In genomic region chr3:15427182-15427880, GRCh38 we compare ENCODE assay signal across 8 cellular contexts. TPM values are rescaled to one million over a fixed set of nuclear protein-coding genes. Genes with fewer than 3 reads are reported as not detected.
DNase-seq lines count a peak whose midpoint lies in the region; ATAC-seq and TF ChIP-seq lines count a peak whose summit lies in the region.

TSS of gene EAF1 (plus strand) at chr3:15427598. CDS start at chr3:15427780, 182 bp downstream.
TSS of gene METTL6 (minus strand) at chr3:15427544. CDS start at chr3:15426511, 1,033 bp downstream.

- no peaks in the 10 kb centered on the region for H3K27me3 Mint-ChIP-seq in HFFc6 (ENCODE audit: insufficient read depth)
- no peaks in the 10 kb centered on the region for H3K27me3 Mint-ChIP-seq in activated naive CD8-positive, alpha-beta T cell treated with anti-CD3 and anti-CD28 coated beads, Interleukin-2, amount 50 U/mL, for 24 hours

- H3K4me3 ChIP-seq in heart left ventricle (peak within 1 kb of the TSS; percentile 78 to 98 (median 92)), upper lobe of left lung (peak within 1 kb of the TSS; percentile 54 to 86 (median 71))

- peaks cover 32% of the 10 kb centered on the region for H3K36me3 Mint-ChIP-seq in HFFc6 (ENCODE audit: low read depth)
- peaks cover 34% of the 10 kb centered on the region for H3K36me3 Mint-ChIP-seq in activated naive CD8-positive, alpha-beta T cell treated with anti-CD3 and anti-CD28 coated beads, Interleukin-2, amount 50 U/mL, for 24 hours (ENCODE audit: low read depth)

- peak within 1 kb of the TSS; percentile 98 for H3K4me3 Mint-ChIP-seq in HFFc6
- peak within 1 kb of the TSS; percentile 88 for H3K4me3 Mint-ChIP-seq in activated naive CD8-positive, alpha-beta T cell treated with anti-CD3 and anti-CD28 coated beads, Interleukin-2, amount 50 U/mL, for 24 hours

- DNase-seq in GM10266 (ENCODE audit: extremely low spot score) = peak; percentile 80
- DNase-seq in HFFc6 = peak; percentile 68
- DNase-seq in NCI-H1048 (lab: John Stamatoyannopoulos, UW) = peak; percentile 45
- DNase-seq in SW480 (ENCODE audit: low spot score) = peak; percentile 71
- DNase-seq in activated naive CD8-positive, alpha-beta T cell treated with anti-CD3 and anti-CD28 coated beads, Interleukin-2, amount 50 U/mL, for 24 hours = peak; percentile 89
- DNase-seq in heart left ventricle = peak; percentile 84 to 90 (median 88)
- DNase-seq in posterior vena cava (ENCODE audit: low spot score) = peak; percentile 95
- peak; percentile 89 to 90 for DNase-seq in upper lobe of left lung

- TF ChIP-seq POLR2A in heart left ventricle (IDR thresholded peaks at IDR 0.05) (peak in 1 of 2 donors; percentile 61), upper lobe of left lung (IDR thresholded peaks at IDR 0.05) (peak in 3 of 4 donors; percentile 27 to 70 (median 44))

- peaks cover 0 to 54% (median 40%) of the 10 kb centered on the region in 12 donors for H3K4me1 ChIP-seq in heart left ventricle
- H3K4me1 ChIP-seq in upper lobe of left lung = peaks cover 18 to 52% (median 26%) of the 10 kb centered on the region in 4 donors

- WGBS in heart left ventricle, 4 donors = 0% methylated on average over 26 to 52 of the region's 52 CpGs
- WGBS in upper lobe of left lung, 2 donors = 0 to 2% methylated on average over 12 to 38 of the region's 52 CpGs

- H3K9me3 Mint-ChIP-seq in HFFc6 = peaks cover 6% of the 10 kb centered on the region
- H3K9me3 Mint-ChIP-seq in activated naive CD8-positive, alpha-beta T cell treated with anti-CD3 and anti-CD28 coated beads, Interleukin-2, amount 50 U/mL, for 24 hours = no peaks in the 10 kb centered on the region

- no peaks in the 10 kb centered on the region for H3K9me3 ChIP-seq in heart left ventricle
- H3K9me3 ChIP-seq in upper lobe of left lung = no peaks in the 10 kb centered on the region

- H3K27ac Mint-ChIP-seq in HFFc6 = peak within 1 kb of the TSS; percentile 88
- peak within 1 kb of the TSS; percentile 98 for H3K27ac Mint-ChIP-seq in activated naive CD8-positive, alpha-beta T cell treated with anti-CD3 and anti-CD28 coated beads, Interleukin-2, amount 50 U/mL, for 24 hours

- H3K36me3 ChIP-seq in heart left ventricle (peaks cover 0 to 61% (median 43%) of the 10 kb centered on the region in 9 donors), upper lobe of left lung (peaks cover 0 to 45% (median 14%) of the 10 kb centered on the region in 4 donors)

- H3K27ac ChIP-seq in heart left ventricle (peak within 1 kb of the TSS in 11 of 12 donors; percentile 62 to 92 (median 81)), upper lobe of left lung (peak within 1 kb of the TSS; percentile 75 to 92 (median 89))

- no peak for TF ChIP-seq CTCF in GM10266 (IDR thresholded peaks at IDR 0.05; ENCODE audit: control insufficient read depth, insufficient read depth, low read depth, missing control alignments)
- peak; percentile 36 for TF ChIP-seq CTCF in HFFc6 (IDR thresholded peaks at IDR 0.05)
- peak in 3 of 12 donors; percentile 24 to 30 (median 24) for TF ChIP-seq CTCF in heart left ventricle (IDR thresholded peaks at IDR 0.05)
- TF ChIP-seq CTCF in upper lobe of left lung (IDR thresholded peaks at IDR 0.05) = peak in 3 of 6 experiments; percentile 22 to 49 (median 34)

- peak; percentile 90 for ATAC-seq in activated naive CD8-positive, alpha-beta T cell treated with anti-CD3 and anti-CD28 coated beads, Interleukin-2, amount 50 U/mL, for 24 hours
- ATAC-seq in heart left ventricle (peak; percentile 84 to 96 (median 92)), upper lobe of left lung (ENCODE audit: low FRiP score in 2 of 2) (peak; percentile 87 to 97)

- H3K27me3 ChIP-seq in heart left ventricle = no peaks in the 10 kb centered on the region
- H3K27me3 ChIP-seq in upper lobe of left lung = no peaks in the 10 kb centered on the region

- intact Hi-C loops in heart left ventricle (cut with DNase I) (loop anchor here in 9 of 10 donors (5.0 to 10.0 kb wide), 3 partner anchors 127 to 135 kb away; no protein-coding TSS in a partner anchor), posterior vena cava (cut with DNase I) (no loop called here)

- TF ChIP-seq EP300 in upper lobe of left lung (IDR thresholded peaks at IDR 0.05) = no peak

- H3K4me1 Mint-ChIP-seq in HFFc6 (ENCODE audit: low read depth) = peaks cover 33% of the 10 kb centered on the region
- peaks cover 46% of the 10 kb centered on the region for H3K4me1 Mint-ChIP-seq in activated naive CD8-positive, alpha-beta T cell treated with anti-CD3 and anti-CD28 coated beads, Interleukin-2, amount 50 U/mL, for 24 hours

RNA-seq across cellular contexts. Expression of gene EAF1, which starts in this region (rescaled TPM):
- total RNA-seq in HFFc6 (2021; fragmentation: NEBNext Ultra II Directional; extraction: Animal tissue kit (Norgen Biotek cat#: 25700)) = 10 to 100 TPM; 13.9 to 17.2 (median 15.8) TPM
- total RNA-seq in heart left ventricle (10 to 100 TPM in 4 of 9 donors, 1 to 10 TPM in 5; 7.0 to 19.6 (median 9.8) TPM), posterior vena cava (10 to 100 TPM; 15.3 to 16.7 TPM), upper lobe of left lung (10 to 100 TPM; 21.1 to 45.1 (median 31.7) TPM)
- 10 to 100 TPM in 1 of 2 donors, 1 to 10 TPM in 1; 2.7 to 10.8 TPM for polyA plus RNA-seq in heart left ventricle

RNA-seq across cellular contexts. Expression of gene METTL6, which starts in this region (rescaled TPM):
- total RNA-seq in HFFc6 (2021; fragmentation: NEBNext Ultra II Directional; extraction: Animal tissue kit (Norgen Biotek cat#: 25700)) = 10 to 100 TPM; 17.9 to 21.3 (median 19.8) TPM
- 10 to 100 TPM in 5 of 9 donors, 1 to 10 TPM in 4; 5.7 to 14.7 (median 10.5) TPM for total RNA-seq in heart left ventricle
- 10 to 100 TPM in 1 of 2 donors, 1 to 10 TPM in 1; 6.0 to 15.6 TPM for polyA plus RNA-seq in heart left ventricle
- 10 to 100 TPM; 10.6 to 11.1 TPM for total RNA-seq in posterior vena cava
- 10 to 100 TPM; 10.5 to 20.7 (median 13.9) TPM for total RNA-seq in upper lobe of left lung

Comparison
In these comparisons a context has a peak if more than half of its experiments do, and no peak if none do; other contexts are left out.
1. Peak in every context shown above with its lines: DNase-seq, ATAC-seq, H3K4me3 ChIP-seq and H3K27ac ChIP-seq.
2. DNase-seq: peak in every context shown above with its lines; median percentile 95 in posterior vena cava; 90 in upper lobe of left lung; 89 in activated naive CD8-positive, alpha-beta T cell treated with anti-CD3 and anti-CD28 coated beads, Interleukin-2, amount 50 U/mL, for 24 hours; 88 in heart left ventricle; 80 in GM10266; 71 in SW480; 68 in HFFc6; 45 in NCI-H1048.
3. intact Hi-C loops: an anchor here in heart left ventricle (5.0 to 10.0 kb wide); none called in posterior vena cava.